ENCODE assay signal across 9 cellular contexts in the genomic region with DNA sequence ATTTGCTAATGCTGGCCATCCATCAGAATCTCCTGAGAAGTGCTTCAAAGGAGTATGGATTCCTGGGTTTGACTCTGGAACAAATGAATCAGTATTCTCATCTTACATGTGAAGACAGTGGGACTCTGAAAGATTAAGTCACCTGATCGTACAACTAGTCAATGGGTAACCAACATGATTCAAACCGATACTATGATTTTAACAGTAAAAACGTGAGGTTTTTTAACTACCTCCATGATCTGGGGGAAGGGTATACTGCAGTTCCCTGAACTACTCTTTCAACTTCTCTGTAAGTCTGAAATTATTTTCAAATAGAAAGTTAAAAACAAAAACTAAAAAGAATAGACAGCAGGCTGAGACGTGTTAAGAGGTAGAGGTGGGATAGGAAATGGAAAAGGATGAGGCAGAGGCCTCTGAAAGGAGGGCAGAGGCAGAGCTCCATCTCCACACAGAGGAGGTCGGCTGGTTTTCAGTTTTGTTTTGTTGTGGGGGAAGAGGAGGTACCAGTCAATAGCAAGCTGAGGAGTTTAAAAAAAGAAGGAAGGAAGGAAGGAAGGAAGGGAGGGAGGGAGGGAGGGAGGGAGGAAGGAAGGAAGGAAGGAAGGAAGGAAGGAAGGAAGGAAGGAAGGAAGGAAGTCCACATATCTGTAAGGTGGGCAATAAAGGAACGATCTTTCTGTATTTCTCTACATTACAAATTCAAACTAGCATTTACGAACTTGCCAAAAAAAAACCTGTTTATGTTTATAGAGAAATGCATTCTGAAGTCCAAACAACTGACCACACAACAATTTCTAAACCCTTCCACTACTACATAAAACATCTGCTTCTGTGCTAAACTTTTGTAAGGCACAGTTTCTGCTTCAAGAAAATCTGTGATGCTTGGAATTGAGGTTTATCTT.
DNase-seq lines count a peak whose midpoint lies in the region; ATAC-seq, FAIRE-seq and TF ChIP-seq lines count a peak whose summit lies in the region.
"Had no signal": no experiment of that assay in that cellular context is flagged by ENCODE, and none has a peak within 500 bp of the region (broad histone marks: within the 10 kb centered on the region; RNA-seq: fewer than 3 reads in every experiment).

No MANE protein-coding gene starts in this region.

- H3K9me3 ChIP-seq in CD4-positive, alpha-beta T cell (ENCODE audit: control insufficient read depth, low read length) = no peaks in the 10 kb centered on the region
- H3K9me3 ChIP-seq in H1 (ENCODE audit: insufficient read depth in 2 of 2, low read depth in 1 of 2, low read length in 1 of 2) (no peaks in the 10 kb centered on the region), adrenal gland (replicated peaks in 1 of 3) (no peaks in the 10 kb centered on the region)

- H3K4me1 ChIP-seq in H1 (replicated peaks in 1 of 4; ENCODE audit: control insufficient read depth in 3 of 4, insufficient read depth in 4 of 4, low read length in 3 of 4) (peaks cover 0 to 4% (median 3%) of the 10 kb centered on the region in 4 experiments; a peak in 2 of 7 replicates), adrenal gland (replicated peaks in 1 of 2) (peaks cover 0 to 17% of the 10 kb centered on the region in 2 donors), mesendoderm (ENCODE audit: control insufficient read depth, low read depth, low read length) (peaks cover 2% of the 10 kb centered on the region)

- no peak overlapping the region for H3K18ac ChIP-seq in H1 (ENCODE audit: extremely low read depth, low read length)
- no peak overlapping the region for H3K18ac ChIP-seq in mesendoderm (ENCODE audit: low read length)

- H2BK5ac ChIP-seq in H1 (ENCODE audit: low read depth, low read length) (0 out of 2 replicates have a peak overlapping the region, but pooled peaks have one; percentile 22), mesendoderm (ENCODE audit: low read length) (no peak overlapping the region)

- no peak overlapping the region for H4K8ac ChIP-seq in H1 (ENCODE audit: extremely low read depth, insufficient read depth, low read length)
- no peak overlapping the region for H4K8ac ChIP-seq in mesendoderm (ENCODE audit: low read depth, low read length)

- H2BK120ac ChIP-seq in H1 (replicated peaks; ENCODE audit: low read depth, low read length) (no peak overlapping the region), mesendoderm (ENCODE audit: low read depth, low read length) (no peak overlapping the region)

- no peak overlapping the region for H3K27ac ChIP-seq in CD4-positive, alpha-beta T cell (ENCODE audit: low read depth, low read length)
- no peak overlapping the region for H3K27ac ChIP-seq in H1 (ENCODE audit: low read depth, low read length)
- no peak overlapping the region for H3K27ac ChIP-seq in adrenal gland
- H3K27ac ChIP-seq in mesendoderm (ENCODE audit: low read depth, low read length) = no peak overlapping the region

- H2BK20ac ChIP-seq in H1 (ENCODE audit: low read length) = no peak overlapping the region

- H3K79me2 ChIP-seq in H1 (ENCODE audit: control insufficient read depth in 1 of 2, insufficient read depth in 2 of 2, low read length in 2 of 2) (peaks cover 6 to 65% of the 10 kb centered on the region in 2 experiments; a peak in 3 of 4 replicates), mesendoderm (ENCODE audit: control insufficient read depth, insufficient read depth, low read length) (peaks cover 9% of the 10 kb centered on the region)

- TF ChIP-seq POLR2A in H1 (IDR thresholded peaks at IDR 0.05; ENCODE audit: control extremely low read depth in 1 of 2, low read depth in 2 of 2, low read length in 2 of 2) (no peak), adrenal gland (IDR thresholded peaks at IDR 0.05) (no peak)

- no peak overlapping the region for H2AFZ ChIP-seq in H1 (ENCODE audit: low read length)

- H3K27me3 ChIP-seq in CD4-positive, alpha-beta T cell (ENCODE audit: control insufficient read depth, insufficient read depth, low read length) = no peaks in the 10 kb centered on the region
- no peaks in the 10 kb centered on the region for H3K27me3 ChIP-seq in H1 (replicated peaks in 1 of 4; ENCODE audit: control insufficient read depth in 3 of 4, extremely low read depth in 1 of 4, insufficient read depth in 3 of 4, low read length in 3 of 4)
- no peaks in the 10 kb centered on the region for H3K27me3 ChIP-seq in adrenal gland
- H3K27me3 ChIP-seq in mesendoderm (ENCODE audit: insufficient read depth, low read length, poor library complexity) = no peaks in the 10 kb centered on the region

- H3K56ac ChIP-seq in H1 (replicated peaks; ENCODE audit: insufficient read length, low read depth, low read length) (peak overlapping the region; percentile 33), mesendoderm (ENCODE audit: low read length) (no peak overlapping the region)

- no peak overlapping the region for H2BK12ac ChIP-seq in H1 (ENCODE audit: low read depth, low read length)

- no peak overlapping the region for H3K9ac ChIP-seq in H1 (replicated peaks in 1 of 4; ENCODE audit: extremely low read depth in 1 of 4, low read depth in 3 of 4, low read length in 3 of 4)
- no peak overlapping the region for H3K9ac ChIP-seq in mesendoderm (ENCODE audit: low read length)

- TF ChIP-seq EP300 in H1 (IDR thresholded peaks at IDR 0.05; ENCODE audit: borderline replicate concordance in 1 of 2, low read depth in 2 of 2, low read length in 2 of 2) = no peak

- no peak overlapping the region for H3K4me2 ChIP-seq in H1 (ENCODE audit: insufficient read depth in 1 of 2, low read depth in 2 of 2, low read length in 2 of 2)
- no peak overlapping the region for H3K4me2 ChIP-seq in mesendoderm (ENCODE audit: low read length)

- no peaks in the 10 kb centered on the region for H3K27me3 Mint-ChIP-seq in CD4-positive, alpha-beta T cell

- peaks cover 29% of the 10 kb centered on the region for H3K4me1 Mint-ChIP-seq in CD4-positive, alpha-beta T cell (ENCODE audit: low read depth)

- H3K23me2 ChIP-seq in H1 (ENCODE audit: low read depth, low read length) = no peaks in the 10 kb centered on the region; the same call in 1 of the 2 replicates

- no peak overlapping the region for H2BK15ac ChIP-seq in H1 (ENCODE audit: low read length)
- H2BK15ac ChIP-seq in mesendoderm (replicated peaks; ENCODE audit: low read depth) = no peak overlapping the region

- H2AK5ac ChIP-seq in H1 (ENCODE audit: low read depth, low read length) (no peak overlapping the region), mesendoderm (ENCODE audit: low read length) (no peak overlapping the region)

- H3K79me1 ChIP-seq in H1 (ENCODE audit: low read depth, low read length) (peaks cover 6% of the 10 kb centered on the region; the same call in 1 of the 2 replicates), mesendoderm (ENCODE audit: low read length) (peaks cover 7% of the 10 kb centered on the region)

- peaks cover 2 to 14% of the 10 kb centered on the region in 2 experiments for H4K20me1 ChIP-seq in H1 (replicated peaks in 1 of 2; ENCODE audit: control insufficient read depth in 1 of 2, insufficient read depth in 2 of 2, low read length in 2 of 2)

- CTCF ChIA-PET in CD4-positive, alpha-beta T cell (lab: Charles Lee) = interaction anchor here (0.6 kb wide), 1 partner anchor 751 kb away, joined by 3 read pairs; the partner anchor contains the start of gene UTS2
- CTCF ChIA-PET in H1 (lab: Charles Lee; ENCODE audit: partially characterized antibody) = interaction anchor here (1.5 kb wide), 1 partner anchor 245 kb away, joined by 3 read pairs; no protein-coding TSS in a partner anchor

- POLR2A ChIA-PET in CD4-positive, alpha-beta T cell (lab: Charles Lee) = interaction anchor here (1.2 kb wide), 1 partner anchor 35 kb away, joined by 3 read pairs; no protein-coding TSS in a partner anchor
- POLR2A ChIA-PET in H1 (lab: Charles Lee; ENCODE audit: partially characterized antibody) = interaction anchor here (0.7 to 0.9 kb wide), 2 partner anchors 16 to 26 kb away, joined by 3 to 4 read pairs; no protein-coding TSS in a partner anchor

- no peak for TF ChIP-seq CTCF in CD4-positive, alpha-beta T cell (IDR thresholded peaks at IDR 0.05)
- TF ChIP-seq CTCF in H1 (IDR thresholded peaks at IDR 0.05; ENCODE audit: control extremely low read depth in 1 of 3, insufficient read depth in 1 of 3, low read depth in 1 of 3, low read length in 3 of 3) (no peak), adrenal gland (IDR thresholded peaks at IDR 0.05) (no peak)

- DNase-seq in CD4-positive, alpha-beta T cell = no peak
- no peak for DNase-seq in H1 (ENCODE audit: low read depth in 1 of 2, low spot score in 2 of 2)
- DNase-seq in adrenal gland = no peak
- DNase-seq in islet precursor cell = no peak
- DNase-seq in mesendoderm = no peak
- DNase-seq in NK-92 treated with Interleukin-12 subunit alpha and Interleukin-12 subunit beta, amount 100 ng/mL, for 24 hours (lab: John Stamatoyannopoulos, UW) = no peak
- DNase-seq: head of caudate nucleus had no signal

- H3K4me3 ChIP-seq in H1 (ENCODE audit: extremely low read depth in 1 of 4, insufficient read depth in 2 of 4, low read depth in 3 of 4, low read length in 4 of 4) = no peak overlapping the region
- no peak overlapping the region for H3K4me3 ChIP-seq in adrenal gland
- no peak overlapping the region for H3K4me3 ChIP-seq in mesendoderm (ENCODE audit: low read length)

- H3K14ac ChIP-seq in H1 (ENCODE audit: insufficient read length) = no peak overlapping the region

- intact Hi-C loops in CD4-positive, alpha-beta T cell (cut with DNase I, micrococcal nuclease) = no loop called here
- intact Hi-C loops in adrenal gland (cut with DNase I) = no loop called here

- TF ChIP-seq RAD21 in H1 (IDR thresholded peaks at IDR 0.05 in 1 of 2, conservative IDR thresholded peaks at IDR 0.05 in 1 of 2; ENCODE audit: low read depth in 2 of 2, low read length in 2 of 2) = no peak

- H3K4me3 Mint-ChIP-seq in CD4-positive, alpha-beta T cell = peak overlapping the region; percentile 54

- H3K27ac Mint-ChIP-seq in CD4-positive, alpha-beta T cell = peak overlapping the region; percentile 70

- 69% methylated on average over 7 of the region's 7 CpGs; no CpG with 5 or more reads in 1 of the 2 experiments for WGBS in H1 (ENCODE audit: extremely low coverage in 1 of 2, insufficient coverage in 1 of 2, insufficient read length in 1 of 2, insufficient replicate concordance in 2 of 2, low coverage in 1 of 2, low lambda C conversion rate in 2 of 2, missing lambda C conversion rate in 1 of 2), 2 experiments
- WGBS in adrenal gland, 4 donors = 69 to 75% (median 70%) methylated on average over 7 of the region's 7 CpGs
- whole genome bisulfite sequencing in mesendoderm (ENCODE audit: extremely low coverage, insufficient coverage, low lambda C conversion rate) = no CpG with 5 or more reads among the region's 7 CpGs

- H4K91ac ChIP-seq in H1 (replicated peaks; ENCODE audit: insufficient read length, low read length) = no peak overlapping the region

- ATAC-seq in CD4-positive, alpha-beta T cell (ENCODE audit: poor library complexity) = peak; percentile 48
- ATAC-seq in GM19452 (IDR thresholded peaks at IDR 0.05; ENCODE audit: unreplicated experiment) (peak; percentile 87), HG03439 (IDR thresholded peaks at IDR 0.05; ENCODE audit: unreplicated experiment) (peak; percentile 75)

- no peaks in the 10 kb centered on the region for H3K36me3 Mint-ChIP-seq in CD4-positive, alpha-beta T cell (ENCODE audit: low read depth)

- H3K4ac ChIP-seq in H1 (replicated peaks; ENCODE audit: insufficient read length, low read depth, low read length) = no peak overlapping the region
- H3K4ac ChIP-seq in mesendoderm (ENCODE audit: low read depth, low read length) = no peak overlapping the region

- H3K23ac ChIP-seq in H1 (ENCODE audit: insufficient read length) = no peak overlapping the region
- no peak overlapping the region for H3K23ac ChIP-seq in mesendoderm (ENCODE audit: low read length)

- FAIRE-seq in H1 (lab: Jason Lieb, UNC) = no peak

- no peaks in the 10 kb centered on the region for H3K9me3 Mint-ChIP-seq in CD4-positive, alpha-beta T cell

- no peak overlapping the region for H4K5ac ChIP-seq in H1 (ENCODE audit: insufficient read length, low read depth, low read length)
- no peak overlapping the region for H4K5ac ChIP-seq in mesendoderm (ENCODE audit: low read length)

- H3K36me3 ChIP-seq in H1 (ENCODE audit: control insufficient read depth in 2 of 4, insufficient read depth in 4 of 4, low read length in 3 of 4) (no peaks in the 10 kb centered on the region), adrenal gland (replicated peaks in 1 of 2) (no peaks in the 10 kb centered on the region), mesendoderm (ENCODE audit: control insufficient read depth, insufficient read depth, low read length) (no peaks in the 10 kb centered on the region)
